In genomic region chr14:100237735-100238418, GRCh38 we compare ENCODE assay signal across 8 cellular contexts. TPM values are rescaled to one million over a fixed set of nuclear protein-coding genes. Genes with fewer than 3 reads are reported as not detected.
DNase-seq lines count a peak whose midpoint lies in the region; ATAC-seq and TF ChIP-seq lines count a peak whose summit lies in the region.

No MANE protein-coding gene starts in this region.

- H3K27ac ChIP-seq in OCI-LY1 (ENCODE audit: low read depth, low read length, poor library complexity, severe bottlenecking) (peak overlapping the region; percentile 74), osteoblast (ENCODE audit: low read depth, low read length) (peak overlapping the region; percentile 91)

- H3K27me3 Mint-ChIP-seq in activated T-helper 2 cell treated with anti-CD3 and anti-CD28 coated beads, Interferon-gamma antibody, Interleukin-2, Interleukin-4, amounts not matched to agents 10 μg/mL and 5 μg/mL and 100 μg/mL, durations not matched to agents 14 hours and 24 hours and 36 hours (ENCODE audit: low read depth) = no peaks in the 10 kb centered on the region

- TF ChIP-seq CTCF in OCI-LY1 (IDR thresholded peaks at IDR 0.05; ENCODE audit: low read length) = no peak
- no peak for TF ChIP-seq CTCF in osteoblast (IDR thresholded peaks at IDR 0.05; ENCODE audit: extremely low read depth, low read depth, low read length)

- H3K4me1 ChIP-seq in OCI-LY1 (ENCODE audit: insufficient read depth, low read length, severe bottlenecking) (peaks cover 36% of the 10 kb centered on the region), osteoblast (ENCODE audit: insufficient read depth, low read length) (peaks cover 22% of the 10 kb centered on the region)

- peak; percentile 31 for DNase-seq in activated T-cell treated with anti-CD3 and anti-CD28 coated beads for 1 hour (ENCODE audit: low read depth)
- DNase-seq in activated T-cell treated with anti-CD3 and anti-CD28 coated beads for 4 hours = no peak
- peak; percentile 37 for DNase-seq in activated T-helper 2 cell treated with anti-CD3 and anti-CD28 coated beads, Interferon-gamma antibody, Interleukin-2, Interleukin-4, amounts not matched to agents 10 μg/mL and 5 μg/mL and 100 μg/mL, durations not matched to agents 14 hours and 24 hours and 36 hours (ENCODE audit: low spot score)
- peak; percentile 39 for DNase-seq in foreskin melanocyte
- DNase-seq in osteoblast (ENCODE audit: insufficient read length, low spot score, missing footprints) = peak; percentile 55

- H3K4me3 ChIP-seq in OCI-LY1 (ENCODE audit: low read depth, low read length, poor library complexity, severe bottlenecking) (peak overlapping the region; percentile 78), osteoblast (ENCODE audit: insufficient read depth, low read length) (peak overlapping the region; percentile 95)

- H2AFZ ChIP-seq in OCI-LY1 (ENCODE audit: low read length) (no peak overlapping the region), osteoblast (ENCODE audit: low read length) (peak overlapping the region; percentile 65)

- peak overlapping the region; percentile 97 for H3K27ac Mint-ChIP-seq in activated T-helper 2 cell treated with anti-CD3 and anti-CD28 coated beads, Interferon-gamma antibody, Interleukin-2, Interleukin-4, amounts not matched to agents 10 μg/mL and 5 μg/mL and 100 μg/mL, durations not matched to agents 14 hours and 24 hours and 36 hours

- H3K36me3 Mint-ChIP-seq in activated T-helper 2 cell treated with anti-CD3 and anti-CD28 coated beads, Interferon-gamma antibody, Interleukin-2, Interleukin-4, amounts not matched to agents 10 μg/mL and 5 μg/mL and 100 μg/mL, durations not matched to agents 14 hours and 24 hours and 36 hours (ENCODE audit: low read depth) = peaks cover 52% of the 10 kb centered on the region

- H3K4me2 ChIP-seq in OCI-LY1 (ENCODE audit: low read length) (peak overlapping the region; percentile 73), osteoblast (ENCODE audit: insufficient read depth, low read length) (peak overlapping the region; percentile 97)

- H3K27me3 ChIP-seq in OCI-LY1 (ENCODE audit: insufficient read depth, low read length) = no peaks in the 10 kb centered on the region
- H3K27me3 ChIP-seq in osteoblast (ENCODE audit: insufficient read depth, low read length) = no peaks in the 10 kb centered on the region

- H3K9me3 ChIP-seq in OCI-LY1 (ENCODE audit: low read length) (no peaks in the 10 kb centered on the region), osteoblast (ENCODE audit: low read depth, low read length) (no peaks in the 10 kb centered on the region)

- H3K4me3 Mint-ChIP-seq in activated T-helper 2 cell treated with anti-CD3 and anti-CD28 coated beads, Interferon-gamma antibody, Interleukin-2, Interleukin-4, amounts not matched to agents 10 μg/mL and 5 μg/mL and 100 μg/mL, durations not matched to agents 14 hours and 24 hours and 36 hours (ENCODE audit: low read depth) = peak overlapping the region; percentile 99

- H3F3A ChIP-seq in OCI-LY1 (ENCODE audit: insufficient read depth, low read length) = no peaks in the 10 kb centered on the region

- peaks cover 75% of the 10 kb centered on the region for H3K79me2 ChIP-seq in OCI-LY1 (ENCODE audit: insufficient read depth, low read length)
- peaks cover 83% of the 10 kb centered on the region for H3K79me2 ChIP-seq in osteoblast (ENCODE audit: insufficient read depth, low read length)

- peak overlapping the region; percentile 91 for H3K9ac ChIP-seq in OCI-LY1 (ENCODE audit: low read length)

- peaks cover 47% of the 10 kb centered on the region for H3K36me3 ChIP-seq in OCI-LY1 (ENCODE audit: insufficient read depth, low read length)
- H3K36me3 ChIP-seq in osteoblast (ENCODE audit: insufficient read depth, low read length) = no peaks in the 10 kb centered on the region

- H4K20me1 ChIP-seq in OCI-LY1 (ENCODE audit: insufficient read depth, low read length) (peaks cover 2% of the 10 kb centered on the region; the same call in 1 of the 2 replicates), osteoblast (ENCODE audit: insufficient read depth, low read length) (peaks cover 41% of the 10 kb centered on the region)

- peaks cover 52% of the 10 kb centered on the region for H3K4me1 Mint-ChIP-seq in activated T-helper 2 cell treated with anti-CD3 and anti-CD28 coated beads, Interferon-gamma antibody, Interleukin-2, Interleukin-4, amounts not matched to agents 10 μg/mL and 5 μg/mL and 100 μg/mL, durations not matched to agents 14 hours and 24 hours and 36 hours (ENCODE audit: low read depth)

- ATAC-seq in HG03565 (IDR thresholded peaks at IDR 0.05; ENCODE audit: unreplicated experiment) (peak; percentile 9), HG03521 (IDR thresholded peaks at IDR 0.05; ENCODE audit: unreplicated experiment) (no peak)

- intact Hi-C loops in activated T-helper 2 cell treated with anti-CD3 and anti-CD28 coated beads, Interferon-gamma antibody, Interleukin-2, Interleukin-4, amounts not matched to agents 10 μg/mL and 5 μg/mL and 100 μg/mL, durations not matched to agents 14 hours and 24 hours and 36 hours (cut with micrococcal nuclease) = loop anchor here (1.0 to 2.0 kb wide), 3 partner anchors 17 to 45 kb away; no protein-coding TSS in a partner anchor

- H3K9me3 Mint-ChIP-seq in activated T-helper 2 cell treated with anti-CD3 and anti-CD28 coated beads, Interferon-gamma antibody, Interleukin-2, Interleukin-4, amounts not matched to agents 10 μg/mL and 5 μg/mL and 100 μg/mL, durations not matched to agents 14 hours and 24 hours and 36 hours = no peaks in the 10 kb centered on the region

- no peaks in the 10 kb centered on the region for H3K9me2 ChIP-seq in OCI-LY1 (ENCODE audit: low read depth, low read length)

RNA-seq across cellular contexts. Expression of gene YY1, which starts 1.1 kb away (rescaled TPM):
- 105 TPM in 2 replicates for total RNA-seq in activated T-helper 2 cell treated with anti-CD3 and anti-CD28 coated beads, Interferon-gamma antibody, Interleukin-2, Interleukin-4, amounts not matched to agents 10 μg/mL and 5 μg/mL and 100 μg/mL, durations not matched to agents 14 hours and 24 hours and 36 hours
- total RNA-seq in osteoblast = 45.2 and 47.1 TPM in 2 replicates
